Comparison of ENCODE assay signal across 1 cellular context in the genomic region with DNA sequence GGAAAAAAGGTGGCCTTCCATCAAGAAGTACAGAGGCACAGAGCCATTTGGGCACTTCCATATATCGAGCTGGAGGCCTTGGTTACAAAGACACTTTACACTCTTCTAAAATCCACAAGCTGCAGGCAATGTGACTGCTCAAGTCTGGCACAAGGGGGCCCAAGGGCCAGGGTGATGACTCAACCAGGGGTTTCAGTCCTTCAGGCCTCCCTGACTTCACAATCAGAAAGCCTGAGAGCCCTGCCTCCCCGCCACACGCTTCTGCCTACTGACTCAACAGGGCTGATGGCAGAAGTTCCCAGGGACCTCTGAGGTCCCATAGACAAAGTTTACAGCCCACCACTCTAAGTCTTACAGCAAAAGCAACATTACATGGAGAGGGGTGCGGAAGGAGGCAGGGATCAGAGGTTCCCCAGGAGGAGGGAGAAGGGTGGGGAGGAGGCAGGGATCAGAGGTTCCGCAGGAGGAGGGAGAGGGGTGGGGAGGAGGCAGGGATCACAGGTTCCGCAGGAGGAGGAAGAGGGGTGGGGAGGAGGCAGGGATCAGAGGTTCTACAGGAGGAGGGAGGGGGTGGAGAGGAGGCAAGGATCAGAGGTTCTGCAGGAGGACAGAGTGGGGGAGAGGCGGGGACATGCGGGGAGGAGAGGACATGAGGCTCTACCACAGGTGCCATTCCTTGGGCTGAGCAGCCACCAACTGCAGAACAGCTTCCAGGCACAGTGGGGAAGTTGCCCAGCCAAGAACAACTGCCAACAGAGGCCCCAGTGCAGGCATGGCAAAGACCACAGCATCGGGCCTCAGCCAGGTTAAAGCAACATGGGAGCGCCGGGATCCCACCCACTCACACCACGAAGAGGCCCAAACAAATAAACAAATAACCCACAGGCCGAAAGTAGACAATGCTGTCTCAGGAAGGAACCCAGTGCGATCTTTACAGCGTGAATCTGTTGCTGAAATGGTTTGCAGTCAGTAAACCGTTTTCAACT.
TF ChIP-seq lines count a peak whose summit lies in the region.

No MANE protein-coding gene starts in this region.

TF ChIP-seq in K562, 482 proteins besides CTCF, POLR2A, EP300 and RAD21 (continued from another document):
- TF ChIP-seq, protein P1, sequence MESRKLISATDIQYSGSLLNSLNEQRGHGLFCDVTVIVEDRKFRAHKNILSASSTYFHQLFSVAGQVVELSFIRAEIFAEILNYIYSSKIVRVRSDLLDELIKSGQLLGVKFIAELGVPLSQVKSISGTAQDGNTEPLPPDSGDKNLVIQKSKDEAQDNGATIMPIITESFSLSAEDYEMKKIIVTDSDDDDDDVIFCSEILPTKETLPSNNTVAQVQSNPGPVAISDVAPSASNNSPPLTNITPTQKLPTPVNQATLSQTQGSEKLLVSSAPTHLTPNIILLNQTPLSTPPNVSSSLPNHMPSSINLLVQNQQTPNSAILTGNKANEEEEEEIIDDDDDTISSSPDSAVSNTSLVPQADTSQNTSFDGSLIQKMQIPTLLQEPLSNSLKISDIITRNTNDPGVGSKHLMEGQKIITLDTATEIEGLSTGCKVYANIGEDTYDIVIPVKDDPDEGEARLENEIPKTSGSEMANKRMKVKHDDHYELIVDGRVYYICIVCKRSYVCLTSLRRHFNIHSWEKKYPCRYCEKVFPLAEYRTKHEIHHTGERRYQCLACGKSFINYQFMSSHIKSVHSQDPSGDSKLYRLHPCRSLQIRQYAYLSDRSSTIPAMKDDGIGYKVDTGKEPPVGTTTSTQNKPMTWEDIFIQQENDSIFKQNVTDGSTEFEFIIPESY (CRISPR knock-in tag; IDR thresholded peaks at IDR 0.05) = peak; percentile 62; the same call in 1 of the 2 replicates
